ENCODE assay signal across 7 cellular contexts in the genomic region with DNA sequence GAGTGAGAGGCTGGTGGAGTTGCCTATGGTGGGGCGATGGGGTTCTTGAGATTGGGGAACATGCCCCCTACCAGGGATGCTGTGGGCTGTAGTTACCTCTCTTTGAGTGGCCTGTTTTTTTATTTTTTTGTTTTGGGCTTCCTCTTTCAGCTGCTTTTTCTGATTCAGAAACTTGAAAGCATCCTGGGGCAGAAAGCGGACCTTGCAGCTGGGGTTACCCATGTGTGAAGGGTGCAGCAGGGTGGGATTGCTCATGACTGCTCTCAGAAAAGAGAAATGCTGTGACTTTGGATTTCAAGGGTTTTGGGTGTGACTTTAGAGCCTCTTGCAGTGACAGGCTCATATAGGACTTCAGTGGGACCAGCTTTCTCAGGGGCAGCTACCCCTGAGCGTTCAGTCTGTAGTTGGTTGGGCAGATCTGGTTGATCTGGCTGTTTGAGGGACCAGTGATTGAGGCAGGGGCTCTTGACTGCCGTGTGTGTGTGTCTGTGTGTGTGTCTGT. TPM values are rescaled to one million over a fixed set of nuclear protein-coding genes. Genes with fewer than 3 reads are reported as not detected.
A peak's percentile ranks its signal among the peaks of the same experiment; 100 is the strongest.
DNase-seq lines count a peak whose midpoint lies in the region; ATAC-seq and TF ChIP-seq lines count a peak whose summit lies in the region.

No MANE protein-coding gene starts in this region.

- no peak for TF ChIP-seq EP300 in sigmoid colon (IDR thresholded peaks at IDR 0.05)

- H3K27ac Mint-ChIP-seq in GM23338: no peak overlapping the region
- H3K27ac Mint-ChIP-seq in endodermal cell: no peak overlapping the region

- no peak overlapping the region for H2AFZ ChIP-seq in GM23338

- ATAC-seq in GM18505 (IDR thresholded peaks at IDR 0.05; ENCODE audit: unreplicated experiment): peak; percentile 43
- ATAC-seq in GM23338: no peak

- no peaks in the 10 kb centered on the region for H3K27me3 ChIP-seq in GM23338 (ENCODE audit: insufficient read depth)
- no peaks in the 10 kb centered on the region for H3K27me3 ChIP-seq in endodermal cell (ENCODE audit: control insufficient read depth, insufficient read depth, low read length, poor library complexity, severe bottlenecking)
- H3K27me3 ChIP-seq in sigmoid colon: no peaks in the 10 kb centered on the region

- peaks cover 3% of the 10 kb centered on the region; the same call in 1 of the 2 replicates for H3K36me3 ChIP-seq in GM23338 (ENCODE audit: insufficient read depth)
- peaks cover 6% of the 10 kb centered on the region for H3K36me3 ChIP-seq in endodermal cell (ENCODE audit: control insufficient read depth, insufficient read depth, low read length)
- no peaks in the 10 kb centered on the region for H3K36me3 ChIP-seq in sigmoid colon

- peaks cover 16% of the 10 kb centered on the region for H3K9me3 Mint-ChIP-seq in GM23338
- H3K9me3 Mint-ChIP-seq in endodermal cell: peaks cover 4% of the 10 kb centered on the region

- peaks cover 62% of the 10 kb centered on the region for H3K79me2 ChIP-seq in GM23338 (replicated peaks; ENCODE audit: insufficient read depth)

- H3K4me1 ChIP-seq in GM23338 (ENCODE audit: insufficient read depth) (peaks cover 28% of the 10 kb centered on the region), endodermal cell (ENCODE audit: control insufficient read depth, insufficient read depth, low read length) (peaks cover 7% of the 10 kb centered on the region), sigmoid colon (peaks cover 0 to 74% (median 65%) of the 10 kb centered on the region in 4 donors)

- H3K9me2 ChIP-seq in GM23338 (ENCODE audit: insufficient read depth): no peaks in the 10 kb centered on the region

- intact Hi-C loops in sigmoid colon (cut with DNase I) (no loop called here), head of caudate nucleus (cut with DNase I) (loop anchor here (5.0 kb wide), 1 partner anchor 84 kb away; no protein-coding TSS in a partner anchor)

- H3K27ac ChIP-seq in GM23338 (ENCODE audit: low read depth): no peak overlapping the region
- H3K27ac ChIP-seq in endodermal cell (ENCODE audit: low read depth, low read length): no peak overlapping the region
- peak overlapping the region; percentile 4 to 93 (median 88) for H3K27ac ChIP-seq in sigmoid colon

- no peak for DNase-seq in GM23338 (ENCODE audit: low spot score)
- DNase-seq in NB4 (ENCODE audit: low read depth): peak; percentile 23
- DNase-seq in endodermal cell: no peak
- no peak for DNase-seq in sigmoid colon
- no peak for DNase-seq in head of caudate nucleus
- no peak for DNase-seq in NCI-H2107 (lab: John Stamatoyannopoulos, UW)

- peak overlapping the region; percentile 26 for H3K4me3 Mint-ChIP-seq in GM23338
- peak overlapping the region; percentile 44 for H3K4me3 Mint-ChIP-seq in endodermal cell

- 79 to 80% methylated on average over 2 to 4 of the region's 4 CpGs for WGBS in endodermal cell (ENCODE audit: insufficient coverage in 1 of 2, insufficient read length in 1 of 2), 2 experiments
- WGBS in sigmoid colon, 2 donors: 53 to 66% methylated on average over 4 of the region's 4 CpGs

- H3K9me3 ChIP-seq in endodermal cell (ENCODE audit: control insufficient read depth, low read length) (peaks cover 6% of the 10 kb centered on the region), sigmoid colon (no peaks in the 10 kb centered on the region)

- peaks cover 30% of the 10 kb centered on the region for H3K4me1 Mint-ChIP-seq in GM23338
- H3K4me1 Mint-ChIP-seq in endodermal cell: peaks cover 27% of the 10 kb centered on the region

- H3K4me2 ChIP-seq in GM23338: peak overlapping the region; percentile 98

- H3K36me3 Mint-ChIP-seq in GM23338 (ENCODE audit: low read depth): peaks cover 27% of the 10 kb centered on the region
- H3K36me3 Mint-ChIP-seq in endodermal cell (ENCODE audit: low read depth): peaks cover 25% of the 10 kb centered on the region

- H3K27me3 Mint-ChIP-seq in GM23338 (ENCODE audit: insufficient read depth, low read depth, poor library complexity) (peaks cover 4% of the 10 kb centered on the region), endodermal cell (ENCODE audit: insufficient read depth) (no peaks in the 10 kb centered on the region)

- TF ChIP-seq CTCF in GM23338 (conservative IDR thresholded peaks at IDR 0.05; ENCODE audit: low read depth in 2 of 2): no peak
- TF ChIP-seq CTCF in NB4 (IDR thresholded peaks at IDR 0.05; ENCODE audit: low read depth, low read length): no peak
- no peak for TF ChIP-seq CTCF in endodermal cell (conservative IDR thresholded peaks at IDR 0.05)
- no peak for TF ChIP-seq CTCF in sigmoid colon (IDR thresholded peaks at IDR 0.05)

- no peak overlapping the region for H3K9ac ChIP-seq in endodermal cell (ENCODE audit: extremely low read depth, low read length, poor library complexity, severe bottlenecking)

- H3K4me3 ChIP-seq in GM23338: peak overlapping the region; percentile 43
- peak overlapping the region; percentile 45 for H3K4me3 ChIP-seq in NB4 (ENCODE audit: low read depth, low read length)
- peak overlapping the region; percentile 83 for H3K4me3 ChIP-seq in endodermal cell (ENCODE audit: low read length)
- H3K4me3 ChIP-seq in sigmoid colon: peak overlapping the region; percentile 5 to 84 (median 72)

- H4K20me1 ChIP-seq in GM23338 (replicated peaks; ENCODE audit: insufficient read depth): 0 out of 2 replicates have a peak, but pooled peaks cover 7% of the 10 kb centered on the region

- TF ChIP-seq POLR2A in GM18505 (IDR thresholded peaks at IDR 0.05; ENCODE audit: borderline replicate concordance, extremely low read depth, insufficient read depth, insufficient read length) (peak; percentile 50), NB4 (IDR thresholded peaks at IDR 0.05; ENCODE audit: extremely low read depth, insufficient read length) (no peak), sigmoid colon (IDR thresholded peaks at IDR 0.05) (no peak)

- H3F3A ChIP-seq in GM23338 (replicated peaks; ENCODE audit: low read depth): peaks cover 7% of the 10 kb centered on the region; the same call in 1 of the 2 replicates

TF ChIP-seq in GM23338, 12 proteins besides CTCF, POLR2A, EP300 and RAD21:
- TF ChIP-seq STAT1 (IDR thresholded peaks at IDR 0.05; ENCODE audit: unreplicated experiment) (no peak), NANOG (IDR thresholded peaks at IDR 0.05; ENCODE audit: borderline replicate concordance) (no peak), CREB1 (CRISPR knock-in tag; IDR thresholded peaks at IDR 0.05; ENCODE audit: low read depth) (no peak), EZH2 (IDR thresholded peaks at IDR 0.05; ENCODE audit: low read depth, unreplicated experiment) (no peak), JUNB (IDR thresholded peaks at IDR 0.05; ENCODE audit: unreplicated experiment) (no peak)

RNA-seq across cellular contexts. Expression of a gene that starts 1.8 kb away (rescaled TPM):
- total RNA-seq in GM23338 (2014; rRNA removed; shearing (Covaris generic)): 21.8 and 31.5 TPM in 2 replicates
- polyA plus RNA-seq in GM23338 (2016; fragmentation: Nextera tagmentation; extraction: Ambion mirVana): 8.3 and 10.2 TPM in 2 replicates
- 10 to 100 TPM; 30.9 to 33.4 TPM for total RNA-seq in endodermal cell
- polyA plus RNA-seq in endodermal cell (2013, experiment 1 of 2): 16.5 TPM
- polyA plus RNA-seq in endodermal cell (2013, experiment 2 of 2): 12.0 TPM
- total RNA-seq in sigmoid colon: 10 to 100 TPM; 12.2 to 19.9 (median 13.2) TPM
- 10 to 100 TPM in 1 of 3 donors, 1 to 10 TPM in 2; 3.0 to 13.2 (median 3.2) TPM for polyA plus RNA-seq in sigmoid colon

Comparison
In these comparisons a context has a peak if more than half of its experiments do, and no peak if none do; other contexts are left out.
1. H3K27ac ChIP-seq: peak in sigmoid colon (4 of 4); none in GM23338 (single experiment) and endodermal cell (single experiment).
2. Peak in every context shown above with its lines, with median percentiles within 50 percentile points of each other: H3K4me3 ChIP-seq.